ENCODE assay signal across 11 cellular contexts in genomic region chr20:19783966-19784401, GRCh38. TPM values are rescaled to one million over a fixed set of nuclear protein-coding genes. Genes with fewer than 3 reads are reported as not detected.
DNase-seq lines count a peak whose midpoint lies in the region; ATAC-seq and TF ChIP-seq lines count a peak whose summit lies in the region.
"Had no signal": no experiment of that assay in that cellular context is flagged by ENCODE, and none has a peak within 500 bp of the region (broad histone marks: within the 10 kb centered on the region; RNA-seq: fewer than 3 reads in every experiment).

No MANE protein-coding gene starts in this region.

- no peaks in the 10 kb centered on the region for H3K4me1 Mint-ChIP-seq in activated T-cell treated with anti-CD3 and anti-CD28 coated beads, Interleukin-2, amount 50 U/mL, for 72 hours (ENCODE audit: low read depth)

- H3K9me3 ChIP-seq in mammary epithelial cell (replicated peaks; ENCODE audit: insufficient read depth, low read length): no peaks in the 10 kb centered on the region

- H3K36me3 ChIP-seq in mammary epithelial cell (ENCODE audit: insufficient read depth, low read length): no peaks in the 10 kb centered on the region

- dilution Hi-C loops in mammary epithelial cell (cut with HindIII; ENCODE audit: low sequenced_read_pairs): no loop called here

- peak overlapping the region; percentile 74 for H3K4me2 ChIP-seq in mammary epithelial cell (ENCODE audit: insufficient read depth, low read depth, low read length)

- DNase-seq in NCI-H345 (lab: John Stamatoyannopoulos, UW): peak; percentile 35
- no peak for DNase-seq in NCI-H345 treated with DMSO at 0.1 percent for 48 hours (lab: John Stamatoyannopoulos, UW; ENCODE audit: unreplicated experiment)
- peak; percentile 74 for DNase-seq in mammary epithelial cell
- peak; percentile 71 for DNase-seq in kidney tubule cell (ENCODE audit: low spot score)
- peak; percentile 60 for DNase-seq in ureter (ENCODE audit: low spot score)
- DNase-seq in NCI-H774 (lab: John Stamatoyannopoulos, UW): no peak
- no peak for DNase-seq in activated T-cell treated with anti-CD3 and anti-CD28 coated beads, Interleukin-2, amount 50 U/mL, for 72 hours
- DNase-seq: stimulated activated naive CD8-positive, alpha-beta T cell treated with anti-CD3 and anti-CD28 coated beads, Interleukin-15, Interleukin-2, amounts not matched to agents 100 U/mL and 50 U/mL, for 24 hours; T-helper 2 cell had no signal

- H3K27ac ChIP-seq in mammary epithelial cell (ENCODE audit: insufficient read depth, low read depth, low read length): peak overlapping the region; percentile 93

- no peak overlapping the region for H3K4me3 Mint-ChIP-seq in activated T-cell treated with anti-CD3 and anti-CD28 coated beads, Interleukin-2, amount 50 U/mL, for 72 hours
- H3K4me3 Mint-ChIP-seq: activated naive CD8-positive, alpha-beta T cell had no signal

- peak in 1 of 2 donors; percentile 9 for TF ChIP-seq CTCF in mammary epithelial cell (conservative IDR thresholded peaks at IDR 0.05 in 1 of 2, IDR thresholded peaks at IDR 0.05 in 1 of 2; ENCODE audit: extremely low read depth in 1 of 2, insufficient read depth in 1 of 2, low read depth in 1 of 2, low read length in 2 of 2)

- no peak overlapping the region for H3K27ac Mint-ChIP-seq in activated T-cell treated with anti-CD3 and anti-CD28 coated beads, Interleukin-2, amount 50 U/mL, for 72 hours
- H3K27ac Mint-ChIP-seq: activated naive CD8-positive, alpha-beta T cell had no signal

- H3K79me2 ChIP-seq in mammary epithelial cell (ENCODE audit: insufficient read depth, low read length): no peaks in the 10 kb centered on the region

- no peak overlapping the region for H3K4me3 ChIP-seq in mammary epithelial cell (replicated peaks in 1 of 3; ENCODE audit: insufficient read depth in 1 of 3, low read depth in 2 of 3, low read length in 3 of 3)

- in situ Hi-C loops in mammary epithelial cell (cut with MboI; ENCODE audit: low sequenced_read_pairs in 2 of 2): loop anchor here in 1 of 2 donors (5.0 kb wide), 1 partner anchor 218 kb away; no protein-coding TSS in a partner anchor

- ATAC-seq in activated T-cell treated with anti-CD3 and anti-CD28 coated beads, Interleukin-2, amount 50 U/mL, for 72 hours (replicated peaks in 1 of 2): no peak
- no peak for ATAC-seq in HG03025 (IDR thresholded peaks at IDR 0.05; ENCODE audit: low FRiP score, unreplicated experiment)
- ATAC-seq: stimulated activated naive CD8-positive, alpha-beta T cell treated with anti-CD3 and anti-CD28 coated beads, Interleukin-15, Interleukin-2, amounts not matched to agents 100 U/mL and 50 U/mL, for 24 hours had no signal

- no peaks in the 10 kb centered on the region for H4K20me1 ChIP-seq in mammary epithelial cell (ENCODE audit: insufficient read depth, low read length)

- no peaks in the 10 kb centered on the region for H3K36me3 Mint-ChIP-seq in activated T-cell treated with anti-CD3 and anti-CD28 coated beads, Interleukin-2, amount 50 U/mL, for 72 hours (ENCODE audit: insufficient read depth in 2 of 2)
- H3K36me3 Mint-ChIP-seq: activated naive CD8-positive, alpha-beta T cell had no signal

- no peaks in the 10 kb centered on the region for H3K27me3 ChIP-seq in mammary epithelial cell (ENCODE audit: insufficient read depth, low read length)

- no peak overlapping the region for H3K9ac ChIP-seq in mammary epithelial cell (ENCODE audit: insufficient read depth, low read length)

- peaks cover 2 to 4% of the 10 kb centered on the region in 2 donors for H3K9me3 Mint-ChIP-seq in activated T-cell treated with anti-CD3 and anti-CD28 coated beads, Interleukin-2, amount 50 U/mL, for 72 hours

- CTCF ChIA-PET in mammary epithelial cell (lab: Charles Lee; ENCODE audit: low non-redundant PET): interaction anchor here (0.6 to 0.7 kb wide), 2 partner anchors 49 to 102 kb away, joined by 3 to 13 read pairs; no protein-coding TSS in a partner anchor

- H2AFZ ChIP-seq in mammary epithelial cell (ENCODE audit: low read depth, low read length): peak overlapping the region; percentile 49

- H3K4me1 ChIP-seq in mammary epithelial cell (ENCODE audit: insufficient read depth, low read length): peaks cover 50% of the 10 kb centered on the region

- 2% methylated on average over 7 of the region's 7 CpGs for WGBS in mammary epithelial cell (ENCODE audit: low coverage, missing lambda C conversion rate)

- intact Hi-C loops in mammary epithelial cell (cut with micrococcal nuclease): loop anchor here (1.0 to 5.0 kb wide), 4 partner anchors 92 to 453 kb away; no protein-coding TSS in a partner anchor

- BruUV-seq in mammary epithelial cell (replicated peaks; lab: Mats Ljungman, UMichigan): no TSS peak

- peaks cover 21% of the 10 kb centered on the region for H3K27me3 Mint-ChIP-seq in activated T-cell treated with anti-CD3 and anti-CD28 coated beads, Interleukin-2, amount 50 U/mL, for 72 hours (ENCODE audit: low read depth)

RNA-seq across cellular contexts. Expression of gene RIN2, which starts 25.9 kb away (rescaled TPM):
- total RNA-seq in mammary epithelial cell (10 to 100 TPM; 42.2 to 45.2 TPM), ureter (70.4 TPM)
- polyA plus RNA-seq in mammary epithelial cell: 29.1 TPM
- polyA minus RNA-seq in mammary epithelial cell: 93.5 TPM
- total RNA-seq in activated T-cell treated with anti-CD3 and anti-CD28 coated beads, Interleukin-2, amount 50 U/mL, for 72 hours: not detected

Comparison
In these comparisons a context has a peak if more than half of its experiments do, and no peak if none do; other contexts are left out.
1. DNase-seq: peak in NCI-H345 (single experiment), mammary epithelial cell (single experiment), kidney tubule cell (single experiment) and ureter (single experiment); none in NCI-H345 treated with DMSO at 0.1 percent for 48 hours (single experiment), NCI-H774 (single experiment) and activated T-cell treated with anti-CD3 and anti-CD28 coated beads, Interleukin-2, amount 50 U/mL, for 72 hours (0 of 2).
2. RNA of gene RIN2, which starts 25.9 kb away (total RNA-seq): 70.4 TPM in ureter (single experiment) and 42.2 to 45.2 TPM in mammary epithelial cell; not detected in activated T-cell treated with anti-CD3 and anti-CD28 coated beads, Interleukin-2, amount 50 U/mL, for 72 hours; every median in the first group is over 10 times any median in the second.